ENCODE assay signal across 11 cellular contexts in genomic region chr18:55337908-55338521, GRCh38.
DNase-seq lines count a peak whose midpoint lies in the region; ATAC-seq, FAIRE-seq and TF ChIP-seq lines count a peak whose summit lies in the region.
"Had no signal": no experiment of that assay in that cellular context is flagged by ENCODE, and none has a peak within 500 bp of the region (broad histone marks: within the 10 kb centered on the region; RNA-seq: fewer than 3 reads in every experiment).

No MANE protein-coding gene starts in this region.

- H3K4me1 ChIP-seq in liver (ENCODE audit: control insufficient read depth in 4 of 4, insufficient read depth in 4 of 4, low read length in 3 of 4) (peaks cover 0 to 1% (median 0%) of the 10 kb centered on the region in 4 donors), HepG2 (ENCODE audit: insufficient read depth, low read length) (no peaks in the 10 kb centered on the region), colonic mucosa (no peaks in the 10 kb centered on the region), vagina (peaks cover 6% of the 10 kb centered on the region)
- H3K4me1 ChIP-seq: SJSA1 had no signal

- H4K20me1 ChIP-seq in HepG2 (ENCODE audit: insufficient read depth, low read length), result no peaks in the 10 kb centered on the region

- WGBS in liver, result 61% methylated on average over 13 of the region's 13 CpGs
- WGBS in HepG2 (ENCODE audit: low lambda C conversion rate), result 44% methylated on average over 7 of the region's 13 CpGs

- H3K4me2 ChIP-seq in HepG2 (ENCODE audit: low read depth, low read length), result no peak overlapping the region

- TF ChIP-seq RAD21 in liver (IDR thresholded peaks at IDR 0.05), result peak in 1 of 2 donors; percentile 20
- TF ChIP-seq RAD21 in HepG2 (CRISPR knock-in tag; IDR thresholded peaks at IDR 0.05), result no peak

- DNase-seq in HepG2 (ENCODE audit: low spot score), result no peak
- DNase-seq in colonic mucosa, result no peak
- DNase-seq in mucosa of gallbladder (ENCODE audit: low spot score), result peak; percentile 10
- no peak for DNase-seq in vagina (ENCODE audit: extremely low spot score in 2 of 2)
- no peak for DNase-seq in retina
- no peak for DNase-seq in kidney glomerular epithelial cell (lab: John Stamatoyannopoulos, UW)
- DNase-seq in EL, result no peak
- DNase-seq: activated naive CD4-positive, alpha-beta T cell treated with anti-CD3 and anti-CD28 coated beads for 36 hours had no signal

- no peak for TF ChIP-seq EP300 in HepG2 (IDR thresholded peaks at IDR 0.05; ENCODE audit: low read depth in 2 of 2, low read length in 2 of 2)
- no peak for TF ChIP-seq EP300 in HepG2 (CRISPR knock-in tag; IDR thresholded peaks at IDR 0.05; ENCODE audit: borderline replicate concordance)

- CTCF ChIA-PET in HepG2 (lab: Yijun Ruan, JAX; ENCODE audit: low intra/inter-chr PET ratio, low total read pairs), result no interaction called here

- FAIRE-seq in HepG2 (lab: Jason Lieb, UNC), result no peak
- FAIRE-seq: islet of Langerhans had no signal

- TF ChIP-seq CTCF in liver (IDR thresholded peaks at IDR 0.05; ENCODE audit: low read depth, low read length, missing input control) (no peak), HepG2 (CRISPR knock-in tag; IDR thresholded peaks at IDR 0.05) (no peak), colonic mucosa (IDR thresholded peaks at IDR 0.05) (no peak), vagina (IDR thresholded peaks at IDR 0.05) (no peak)

- H3K27ac ChIP-seq in liver (ENCODE audit: low read depth in 1 of 2, low read length in 2 of 2), result peak overlapping the region; percentile 45 to 81
- H3K27ac ChIP-seq in HepG2 (ENCODE audit: extremely low read length, insufficient read depth, low read length), result no peak overlapping the region
- peak overlapping the region; percentile 33 for H3K27ac ChIP-seq in colonic mucosa
- H3K27ac ChIP-seq in vagina, result peak overlapping the region; percentile 68
- H3K27ac ChIP-seq: SJSA1 had no signal

- TF ChIP-seq POLR2A in HepG2 (IDR thresholded peaks at IDR 0.05; ENCODE audit: insufficient read depth in 1 of 2, low read depth in 2 of 2, low read length in 2 of 2) (no peak), vagina (IDR thresholded peaks at IDR 0.05) (no peak)

- in situ Hi-C loops in HepG2 (cut with HindIII; ENCODE audit: extremely low pct_ligation_motif_present, low pct_unique_long_range_greater_than_20kb), result no loop called here

- no peak for ATAC-seq in HepG2

- intact Hi-C loops in HepG2 (cut with micrococcal nuclease; ENCODE audit: unreplicated experiment), result no loop called here
- intact Hi-C loops in colonic mucosa (cut with DNase I), result no loop called here
- intact Hi-C loops in vagina (cut with DNase I), result no loop called here

- H3K36me3 ChIP-seq in liver (ENCODE audit: control insufficient read depth in 4 of 4, insufficient read depth in 3 of 4, low read depth in 1 of 4, low read length in 3 of 4) (no peaks in the 10 kb centered on the region), HepG2 (replicated peaks in 1 of 2; ENCODE audit: control insufficient read depth in 1 of 2, insufficient read depth in 2 of 2, low read length in 2 of 2) (no peaks in the 10 kb centered on the region), colonic mucosa (no peaks in the 10 kb centered on the region), vagina (no peaks in the 10 kb centered on the region)
- H3K36me3 ChIP-seq: SJSA1 had no signal

- H3K4me3 ChIP-seq in liver (ENCODE audit: low read depth in 1 of 3, low read length in 3 of 3) (no peak overlapping the region), HepG2 (replicated peaks in 1 of 3; ENCODE audit: insufficient read depth in 1 of 3, low read depth in 2 of 3, low read length in 3 of 3) (no peak overlapping the region), colonic mucosa (no peak overlapping the region), vagina (no peak overlapping the region)
- H3K4me3 ChIP-seq: SJSA1 had no signal

- peaks cover 0 to 2% (median 0%) of the 10 kb centered on the region in 4 donors for H3K27me3 ChIP-seq in liver (ENCODE audit: control insufficient read depth in 4 of 4, insufficient read depth in 4 of 4, low read length in 3 of 4)
- H3K27me3 ChIP-seq in HepG2 (ENCODE audit: control insufficient read depth in 1 of 2, insufficient read depth in 2 of 2, low read length in 2 of 2), result no peaks in the 10 kb centered on the region
- no peaks in the 10 kb centered on the region for H3K27me3 ChIP-seq in colonic mucosa
- no peaks in the 10 kb centered on the region for H3K27me3 ChIP-seq in vagina
- H3K27me3 ChIP-seq: SJSA1 had no signal

- H2AFZ ChIP-seq in HepG2 (ENCODE audit: low read length), result no peak overlapping the region

- H3K79me2 ChIP-seq in HepG2 (ENCODE audit: insufficient read depth, low read length), result no peaks in the 10 kb centered on the region

- POLR2A ChIA-PET in HepG2 (lab: Yijun Ruan, JAX), result no interaction called here

- H3K9ac ChIP-seq in liver (ENCODE audit: low read depth in 1 of 2, low read length in 2 of 2) (peak overlapping the region in 1 of 2 donors; percentile 4), HepG2 (ENCODE audit: insufficient read depth, low read depth, low read length) (no peak overlapping the region), colonic mucosa (ENCODE audit: low read depth in 2 of 2, low read length in 2 of 2) (no peak overlapping the region)

- H3K9me3 ChIP-seq in liver (ENCODE audit: control insufficient read depth in 4 of 4, low read length in 3 of 4), result no peaks in the 10 kb centered on the region
- H3K9me3 ChIP-seq in HepG2 (ENCODE audit: low read length), result no peaks in the 10 kb centered on the region
- H3K9me3 ChIP-seq in colonic mucosa, result no peaks in the 10 kb centered on the region
- no peaks in the 10 kb centered on the region for H3K9me3 ChIP-seq in vagina
- H3K9me3 ChIP-seq: SJSA1 had no signal

- no TSS peak for BruUV-seq in HepG2 (replicated peaks; lab: Mats Ljungman, UMichigan)

TF ChIP-seq in liver, 16 proteins besides CTCF, POLR2A, EP300 and RAD21:
- no peak for TF ChIP-seq ATF3 (IDR thresholded peaks at IDR 0.05)
- TF ChIP-seq NR2F2 (IDR thresholded peaks at IDR 0.05), result peak; percentile 79
- peak in 1 of 2 donors; percentile 45 for TF ChIP-seq RXRA (IDR thresholded peaks at IDR 0.05)
- TF ChIP-seq EGR1 (IDR thresholded peaks at IDR 0.05; ENCODE audit: low read depth in 2 of 2), result no peak
- no peak for TF ChIP-seq FOXA1 (IDR thresholded peaks at IDR 0.05)
- TF ChIP-seq ZBTB33 (IDR thresholded peaks at IDR 0.05), result no peak

TF ChIP-seq in HepG2, 621 proteins besides CTCF, POLR2A, EP300 and RAD21:
- no peak for TF ChIP-seq REST (IDR thresholded peaks at IDR 0.05; ENCODE audit: borderline replicate concordance in 1 of 2, low read depth in 1 of 2, low read length in 2 of 2)
- TF ChIP-seq CHD2 (IDR thresholded peaks at IDR 0.05; ENCODE audit: low read depth, low read length), result no peak
- no peak for TF ChIP-seq NCOA5 (CRISPR knock-in tag; IDR thresholded peaks at IDR 0.05)
- TF ChIP-seq ARHGAP35 (CRISPR knock-in tag; IDR thresholded peaks at IDR 0.05; ENCODE audit: borderline replicate concordance), result no peak
- no peak for TF ChIP-seq ZNF550 (CRISPR knock-in tag; IDR thresholded peaks at IDR 0.05; ENCODE audit: borderline replicate concordance)
- no peak for TF ChIP-seq MTF1 (CRISPR knock-in tag; IDR thresholded peaks at IDR 0.05)
- no peak for TF ChIP-seq ZNF562 (CRISPR knock-in tag; IDR thresholded peaks at IDR 0.05; ENCODE audit: borderline replicate concordance)
- TF ChIP-seq SIX1 (CRISPR knock-in tag; IDR thresholded peaks at IDR 0.05; ENCODE audit: borderline replicate concordance), result no peak
- TF ChIP-seq ATF2 (CRISPR knock-in tag; IDR thresholded peaks at IDR 0.05), result no peak
- no peak for TF ChIP-seq HCFC1 (IDR thresholded peaks at IDR 0.05; ENCODE audit: low read depth, low read length)
- TF ChIP-seq CENPX (CRISPR knock-in tag; IDR thresholded peaks at IDR 0.05), result no peak
